Comparison of ENCODE assay signal across 15 cellular contexts in the genomic region with DNA sequence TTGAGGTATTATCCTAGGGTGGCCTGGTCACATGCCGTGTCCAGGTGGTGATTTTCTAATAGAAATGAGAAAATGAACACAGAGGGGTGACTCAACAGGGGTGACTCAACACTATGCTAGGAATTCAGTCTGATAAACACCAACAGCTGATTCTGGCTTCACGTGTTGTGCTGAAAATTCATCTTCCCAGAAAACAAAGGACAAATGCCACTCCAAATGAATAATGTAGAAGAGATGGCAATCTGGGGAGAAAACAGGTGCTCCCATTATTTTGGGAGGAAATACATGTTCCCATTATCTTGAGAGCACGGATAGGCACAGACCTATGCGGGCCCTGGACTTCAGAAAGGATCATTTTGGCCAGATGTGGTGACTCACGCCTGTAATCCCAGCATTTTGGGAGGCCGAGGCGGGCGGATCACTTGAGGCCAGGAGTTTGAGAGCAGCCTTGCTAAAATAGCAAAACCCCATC.
DNase-seq lines count a peak whose midpoint lies in the region; ATAC-seq and TF ChIP-seq lines count a peak whose summit lies in the region.
"Had no signal": no experiment of that assay in that cellular context is flagged by ENCODE, and none has a peak within 500 bp of the region (broad histone marks: within the 10 kb centered on the region; RNA-seq: fewer than 3 reads in every experiment).

No MANE protein-coding gene starts in this region.

- TF ChIP-seq RAD21 in HCT116 (IDR thresholded peaks at IDR 0.05; ENCODE audit: low read depth): no peak

- TF ChIP-seq CTCF in HCT116 (IDR thresholded peaks at IDR 0.05 in 2 of 3, conservative IDR thresholded peaks at IDR 0.05 in 1 of 3; ENCODE audit: borderline replicate concordance in 1 of 3, insufficient read depth in 1 of 3, low read depth in 2 of 3, low read length in 2 of 3) (no peak), fibroblast of pulmonary artery (IDR thresholded peaks at IDR 0.05; ENCODE audit: low read length, missing control alignments) (no peak), ovary (IDR thresholded peaks at IDR 0.05) (no peak)

- H3K9ac ChIP-seq in HCT116 (ENCODE audit: low read length): no peak overlapping the region

- TF ChIP-seq POLR2A in HCT116 (IDR thresholded peaks at IDR 0.05; ENCODE audit: borderline replicate concordance, extremely low read depth, insufficient read depth, insufficient read length): no peak
- TF ChIP-seq POLR2A in GM18505 (IDR thresholded peaks at IDR 0.05; ENCODE audit: borderline replicate concordance, extremely low read depth, insufficient read depth, insufficient read length): no peak
- TF ChIP-seq POLR2A in ovary (IDR thresholded peaks at IDR 0.05): no peak

- H3K9me2 ChIP-seq in HCT116 (ENCODE audit: insufficient read depth): no peaks in the 10 kb centered on the region

- H3K4me3 ChIP-seq in HCT116 (replicated peaks in 1 of 2; ENCODE audit: low read depth in 1 of 2, low read length in 2 of 2) (no peak overlapping the region), fibroblast of pulmonary artery (replicated peaks; ENCODE audit: low read depth, low read length) (no peak overlapping the region), ovary (no peak overlapping the region)
- H3K4me3 ChIP-seq: ascending aorta, HAP-1, SK-N-MC had no signal

- no peaks in the 10 kb centered on the region for H3K27me3 ChIP-seq in HCT116 (ENCODE audit: insufficient read depth, low read length)
- no peaks in the 10 kb centered on the region for H3K27me3 ChIP-seq in ovary
- H3K27me3 ChIP-seq: ascending aorta had no signal

- TF ChIP-seq EP300 in ovary (IDR thresholded peaks at IDR 0.05): no peak

- ATAC-seq in HCT116: peak; percentile 90
- no peak for ATAC-seq in GM18505 (IDR thresholded peaks at IDR 0.05; ENCODE audit: unreplicated experiment)
- no peak for ATAC-seq in HG03135 (IDR thresholded peaks at IDR 0.05; ENCODE audit: unreplicated experiment)
- ATAC-seq: naive thymus-derived CD8-positive, alpha-beta T cell had no signal

- RAD21 ChIA-PET in HCT116 (lab: Charles Lee; ENCODE audit: low non-redundant PET in 1 of 2, low total read pairs in 2 of 2, uncharacterized antibody in 2 of 2, unreplicated experiment in 2 of 2): no interaction called here

- H3K9me3 ChIP-seq in HCT116 (ENCODE audit: control insufficient read depth in 1 of 2, insufficient read depth in 1 of 2, low read depth in 1 of 2, low read length in 2 of 2) (no peaks in the 10 kb centered on the region), ovary (no peaks in the 10 kb centered on the region)
- H3K9me3 ChIP-seq: ascending aorta, HAP-1 had no signal

- 76 to 83% (median 82%) methylated on average over 8 of the region's 8 CpGs for WGBS in ovary, 3 donors

- H3K36me3 ChIP-seq in HCT116 (ENCODE audit: control insufficient read depth in 1 of 2, insufficient read depth in 2 of 2, low read length in 2 of 2) (0 out of 4 replicates have a peak, but pooled peaks cover 0 to 3% of the 10 kb centered on the region in 2 experiments), ovary (no peaks in the 10 kb centered on the region)

- peak overlapping the region; percentile 47 for H3K4me2 ChIP-seq in HCT116 (ENCODE audit: low read length)

- DNase-seq in HCT116 (ENCODE audit: low read depth, low spot score) (peak; percentile 51), SW480 (ENCODE audit: low spot score) (peak; percentile 22), fibroblast of pulmonary artery (ENCODE audit: low read depth) (peak; percentile 81), renal cortical epithelial cell (ENCODE audit: low read depth) (peak; percentile 89), ureter (ENCODE audit: low spot score) (no peak), ovary (no peak)
- DNase-seq: activated CD8-positive, alpha-beta memory T cell treated with anti-CD3 and anti-CD28 coated beads for 24 hours; hypothalamus; naive thymus-derived CD8-positive, alpha-beta T cell; NCI-H446 had no signal

- H2AFZ ChIP-seq in HCT116 (ENCODE audit: low read depth, low read length, poor library complexity, severe bottlenecking): no peak overlapping the region

- no peaks in the 10 kb centered on the region for H4K20me1 ChIP-seq in HCT116 (ENCODE audit: insufficient read depth)

- peaks cover 18 to 27% of the 10 kb centered on the region in 2 experiments for H3K4me1 ChIP-seq in HCT116 (ENCODE audit: control insufficient read depth in 1 of 2, insufficient read depth in 2 of 2, low read length in 2 of 2)
- H3K4me1 ChIP-seq in ovary (ENCODE audit: insufficient read depth): no peaks in the 10 kb centered on the region
- H3K4me1 ChIP-seq: ascending aorta, HAP-1 had no signal

- no TSS peak for BruUV-seq in HCT116 (replicated peaks; lab: Mats Ljungman, UMichigan)

- peak overlapping the region; percentile 29; the same call in 1 of the 2 replicates for H3K27ac ChIP-seq in HCT116 (ENCODE audit: low read depth, low read length)
- H3K27ac ChIP-seq in ovary: no peak overlapping the region
- H3K27ac ChIP-seq: ascending aorta, SK-N-MC had no signal

- H3K79me2 ChIP-seq in HCT116 (ENCODE audit: insufficient read depth, low read length): no peaks in the 10 kb centered on the region

- intact Hi-C loops in HCT116 (cut with micrococcal nuclease) (no loop called here), ovary (cut with DNase I) (no loop called here)

- POLR2A ChIA-PET in HCT116 (lab: Charles Lee): no interaction called here

- CTCF ChIA-PET in HCT116 (lab: Charles Lee): interaction anchor here (2.9 kb wide), 1 partner anchor 38 kb away, joined by 10 read pairs; no protein-coding TSS in a partner anchor

TF ChIP-seq in HCT116, 20 proteins besides CTCF, POLR2A, EP300 and RAD21 (continues in another document):
- TF ChIP-seq ZNF274 (IDR thresholded peaks at IDR 0.05; ENCODE audit: low read depth, low read length) (no peak), TCF7L2 (IDR thresholded peaks at IDR 0.05; ENCODE audit: borderline replicate concordance, extremely low read depth, insufficient read depth, insufficient read length) (no peak), EZH2phosphoT487 (IDR thresholded peaks at IDR 0.05; ENCODE audit: borderline replicate concordance) (no peak), ELF1 (IDR thresholded peaks at IDR 0.05; ENCODE audit: borderline replicate concordance, low read depth) (no peak), SIN3A (IDR thresholded peaks at IDR 0.05; ENCODE audit: low read depth) (peak; percentile 73), EZH2 (IDR thresholded peaks at IDR 0.05) (no peak), SRF (IDR thresholded peaks at IDR 0.05; ENCODE audit: low read depth) (no peak; the same call in 1 of the 2 replicates), JUND (IDR thresholded peaks at IDR 0.05) (peak; percentile 90), FOSL1 (IDR thresholded peaks at IDR 0.05; ENCODE audit: low read depth) (peak; percentile 90), POLR2AphosphoS5 (IDR thresholded peaks at IDR 0.05; ENCODE audit: low read depth, low read length) (0 out of 2 replicates have a peak, but pooled peaks have one; percentile 19), CEBPB (IDR thresholded peaks at IDR 0.05; ENCODE audit: low read depth) (peak; percentile 60; the same call in 1 of the 2 replicates), EGR1 (IDR thresholded peaks at IDR 0.05; ENCODE audit: low read depth) (no peak)
- TF ChIP-seq, protein P1, sequence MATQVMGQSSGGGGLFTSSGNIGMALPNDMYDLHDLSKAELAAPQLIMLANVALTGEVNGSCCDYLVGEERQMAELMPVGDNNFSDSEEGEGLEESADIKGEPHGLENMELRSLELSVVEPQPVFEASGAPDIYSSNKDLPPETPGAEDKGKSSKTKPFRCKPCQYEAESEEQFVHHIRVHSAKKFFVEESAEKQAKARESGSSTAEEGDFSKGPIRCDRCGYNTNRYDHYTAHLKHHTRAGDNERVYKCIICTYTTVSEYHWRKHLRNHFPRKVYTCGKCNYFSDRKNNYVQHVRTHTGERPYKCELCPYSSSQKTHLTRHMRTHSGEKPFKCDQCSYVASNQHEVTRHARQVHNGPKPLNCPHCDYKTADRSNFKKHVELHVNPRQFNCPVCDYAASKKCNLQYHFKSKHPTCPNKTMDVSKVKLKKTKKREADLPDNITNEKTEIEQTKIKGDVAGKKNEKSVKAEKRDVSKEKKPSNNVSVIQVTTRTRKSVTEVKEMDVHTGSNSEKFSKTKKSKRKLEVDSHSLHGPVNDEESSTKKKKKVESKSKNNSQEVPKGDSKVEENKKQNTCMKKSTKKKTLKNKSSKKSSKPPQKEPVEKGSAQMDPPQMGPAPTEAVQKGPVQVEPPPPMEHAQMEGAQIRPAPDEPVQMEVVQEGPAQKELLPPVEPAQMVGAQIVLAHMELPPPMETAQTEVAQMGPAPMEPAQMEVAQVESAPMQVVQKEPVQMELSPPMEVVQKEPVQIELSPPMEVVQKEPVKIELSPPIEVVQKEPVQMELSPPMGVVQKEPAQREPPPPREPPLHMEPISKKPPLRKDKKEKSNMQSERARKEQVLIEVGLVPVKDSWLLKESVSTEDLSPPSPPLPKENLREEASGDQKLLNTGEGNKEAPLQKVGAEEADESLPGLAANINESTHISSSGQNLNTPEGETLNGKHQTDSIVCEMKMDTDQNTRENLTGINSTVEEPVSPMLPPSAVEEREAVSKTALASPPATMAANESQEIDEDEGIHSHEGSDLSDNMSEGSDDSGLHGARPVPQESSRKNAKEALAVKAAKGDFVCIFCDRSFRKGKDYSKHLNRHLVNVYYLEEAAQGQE (IDR thresholded peaks at IDR 0.05; ENCODE audit: low read depth): no peak
- TF ChIP-seq, protein P2, sequence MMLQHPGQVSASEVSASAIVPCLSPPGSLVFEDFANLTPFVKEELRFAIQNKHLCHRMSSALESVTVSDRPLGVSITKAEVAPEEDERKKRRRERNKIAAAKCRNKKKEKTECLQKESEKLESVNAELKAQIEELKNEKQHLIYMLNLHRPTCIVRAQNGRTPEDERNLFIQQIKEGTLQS (IDR thresholded peaks at IDR 0.05): peak; percentile 66; the same call in 1 of the 2 replicates
- TF ChIP-seq, protein P3, sequence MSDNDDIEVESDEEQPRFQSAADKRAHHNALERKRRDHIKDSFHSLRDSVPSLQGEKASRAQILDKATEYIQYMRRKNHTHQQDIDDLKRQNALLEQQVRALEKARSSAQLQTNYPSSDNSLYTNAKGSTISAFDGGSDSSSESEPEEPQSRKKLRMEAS (IDR thresholded peaks at IDR 0.05): peak; percentile 68

Comparison
In these comparisons a context has a peak if more than half of its experiments do, and no peak if none do; other contexts are left out.
1. DNase-seq: peak in HCT116 (single experiment), SW480 (single experiment), fibroblast of pulmonary artery (single experiment) and renal cortical epithelial cell (single experiment); none in ureter (single experiment) and ovary (0 of 5).